Comparison of ENCODE assay signal across 1 cellular context in genomic region chr16:30997000-30997886, GRCh38.
TF ChIP-seq lines count a peak whose summit lies in the region.

No MANE protein-coding gene starts in this region.

TF ChIP-seq in K562, 482 proteins besides CTCF, POLR2A, EP300 and RAD21 (continues in another document):
- peak; percentile 15 to 41 for TF ChIP-seq E2F6 (IDR thresholded peaks at IDR 0.05; ENCODE audit: borderline replicate concordance in 1 of 2, extremely low read depth in 1 of 2, insufficient read depth in 1 of 2, insufficient read length in 1 of 2, low read depth in 1 of 2, low read length in 1 of 2, poor library complexity in 1 of 2, severe bottlenecking in 1 of 2)
- TF ChIP-seq, protein P1, sequence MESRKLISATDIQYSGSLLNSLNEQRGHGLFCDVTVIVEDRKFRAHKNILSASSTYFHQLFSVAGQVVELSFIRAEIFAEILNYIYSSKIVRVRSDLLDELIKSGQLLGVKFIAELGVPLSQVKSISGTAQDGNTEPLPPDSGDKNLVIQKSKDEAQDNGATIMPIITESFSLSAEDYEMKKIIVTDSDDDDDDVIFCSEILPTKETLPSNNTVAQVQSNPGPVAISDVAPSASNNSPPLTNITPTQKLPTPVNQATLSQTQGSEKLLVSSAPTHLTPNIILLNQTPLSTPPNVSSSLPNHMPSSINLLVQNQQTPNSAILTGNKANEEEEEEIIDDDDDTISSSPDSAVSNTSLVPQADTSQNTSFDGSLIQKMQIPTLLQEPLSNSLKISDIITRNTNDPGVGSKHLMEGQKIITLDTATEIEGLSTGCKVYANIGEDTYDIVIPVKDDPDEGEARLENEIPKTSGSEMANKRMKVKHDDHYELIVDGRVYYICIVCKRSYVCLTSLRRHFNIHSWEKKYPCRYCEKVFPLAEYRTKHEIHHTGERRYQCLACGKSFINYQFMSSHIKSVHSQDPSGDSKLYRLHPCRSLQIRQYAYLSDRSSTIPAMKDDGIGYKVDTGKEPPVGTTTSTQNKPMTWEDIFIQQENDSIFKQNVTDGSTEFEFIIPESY (CRISPR knock-in tag; IDR thresholded peaks at IDR 0.05), result no peak
- TF ChIP-seq, protein P2, sequence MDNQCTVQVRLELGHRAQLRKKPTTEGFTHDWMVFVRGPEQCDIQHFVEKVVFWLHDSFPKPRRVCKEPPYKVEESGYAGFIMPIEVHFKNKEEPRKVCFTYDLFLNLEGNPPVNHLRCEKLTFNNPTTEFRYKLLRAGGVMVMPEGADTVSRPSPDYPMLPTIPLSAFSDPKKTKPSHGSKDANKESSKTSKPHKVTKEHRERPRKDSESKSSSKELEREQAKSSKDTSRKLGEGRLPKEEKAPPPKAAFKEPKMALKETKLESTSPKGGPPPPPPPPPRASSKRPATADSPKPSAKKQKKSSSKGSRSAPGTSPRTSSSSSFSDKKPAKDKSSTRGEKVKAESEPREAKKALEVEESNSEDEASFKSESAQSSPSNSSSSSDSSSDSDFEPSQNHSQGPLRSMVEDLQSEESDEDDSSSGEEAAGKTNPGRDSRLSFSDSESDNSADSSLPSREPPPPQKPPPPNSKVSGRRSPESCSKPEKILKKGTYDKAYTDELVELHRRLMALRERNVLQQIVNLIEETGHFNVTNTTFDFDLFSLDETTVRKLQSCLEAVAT (IDR thresholded peaks at IDR 0.05), result peak; percentile 35 to 63; a peak in 1 of 4 replicates
- TF ChIP-seq BRD9 (IDR thresholded peaks at IDR 0.05; ENCODE audit: low read depth, partially characterized antibody), result peak; percentile 52
- TF ChIP-seq ZNF717 (CRISPR knock-in tag; IDR thresholded peaks at IDR 0.05), result no peak
- peak; percentile 70; the same call in 1 of the 2 replicates for TF ChIP-seq HLTF (IDR thresholded peaks at IDR 0.05)
- TF ChIP-seq RBM25 (IDR thresholded peaks at IDR 0.05; ENCODE audit: low read depth, low read length, severe bottlenecking), result no peak
- peak; percentile 84 for TF ChIP-seq POLR2AphosphoS5 (IDR thresholded peaks at IDR 0.05; ENCODE audit: control insufficient read depth, insufficient read depth, low read depth, low read length)
- TF ChIP-seq ZBTB49 (CRISPR knock-in tag; IDR thresholded peaks at IDR 0.05; ENCODE audit: borderline replicate concordance), result no peak
- no peak for TF ChIP-seq FOXK1 (CRISPR knock-in tag; IDR thresholded peaks at IDR 0.05; ENCODE audit: borderline replicate concordance)
- TF ChIP-seq, protein P3, sequence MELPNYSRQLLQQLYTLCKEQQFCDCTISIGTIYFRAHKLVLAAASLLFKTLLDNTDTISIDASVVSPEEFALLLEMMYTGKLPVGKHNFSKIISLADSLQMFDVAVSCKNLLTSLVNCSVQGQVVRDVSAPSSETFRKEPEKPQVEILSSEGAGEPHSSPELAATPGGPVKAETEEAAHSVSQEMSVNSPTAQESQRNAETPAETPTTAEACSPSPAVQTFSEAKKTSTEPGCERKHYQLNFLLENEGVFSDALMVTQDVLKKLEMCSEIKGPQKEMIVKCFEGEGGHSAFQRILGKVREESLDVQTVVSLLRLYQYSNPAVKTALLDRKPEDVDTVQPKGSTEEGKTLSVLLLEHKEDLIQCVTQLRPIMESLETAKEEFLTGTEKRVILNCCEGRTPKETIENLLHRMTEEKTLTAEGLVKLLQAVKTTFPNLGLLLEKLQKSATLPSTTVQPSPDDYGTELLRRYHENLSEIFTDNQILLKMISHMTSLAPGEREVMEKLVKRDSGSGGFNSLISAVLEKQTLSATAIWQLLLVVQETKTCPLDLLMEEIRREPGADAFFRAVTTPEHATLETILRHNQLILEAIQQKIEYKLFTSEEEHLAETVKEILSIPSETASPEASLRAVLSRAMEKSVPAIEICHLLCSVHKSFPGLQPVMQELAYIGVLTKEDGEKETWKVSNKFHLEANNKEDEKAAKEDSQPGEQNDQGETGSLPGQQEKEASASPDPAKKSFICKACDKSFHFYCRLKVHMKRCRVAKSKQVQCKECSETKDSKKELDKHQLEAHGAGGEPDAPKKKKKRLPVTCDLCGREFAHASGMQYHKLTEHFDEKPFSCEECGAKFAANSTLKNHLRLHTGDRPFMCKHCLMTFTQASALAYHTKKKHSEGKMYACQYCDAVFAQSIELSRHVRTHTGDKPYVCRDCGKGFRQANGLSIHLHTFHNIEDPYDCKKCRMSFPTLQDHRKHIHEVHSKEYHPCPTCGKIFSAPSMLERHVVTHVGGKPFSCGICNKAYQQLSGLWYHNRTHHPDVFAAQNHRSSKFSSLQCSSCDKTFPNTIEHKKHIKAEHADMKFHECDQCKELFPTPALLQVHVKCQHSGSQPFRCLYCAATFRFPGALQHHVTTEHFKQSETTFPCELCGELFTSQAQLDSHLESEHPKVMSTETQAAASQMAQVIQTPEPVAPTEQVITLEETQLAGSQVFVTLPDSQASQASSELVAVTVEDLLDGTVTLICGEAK (IDR thresholded peaks at IDR 0.05), result peak; percentile 47; the same call in 1 of the 2 replicates
- TF ChIP-seq, protein P3 (CRISPR knock-in tag; IDR thresholded peaks at IDR 0.05), result no peak
- no peak for TF ChIP-seq SETDB1 (IDR thresholded peaks at IDR 0.05; ENCODE audit: low read length)
- peak; percentile 64; the same call in 1 of the 2 replicates for TF ChIP-seq PML (IDR thresholded peaks at IDR 0.05; ENCODE audit: low read length)
- no peak for TF ChIP-seq KLF16 (IDR thresholded peaks at IDR 0.05)
- no peak for TF ChIP-seq IRF9 (tag; IDR thresholded peaks at IDR 0.05)
- TF ChIP-seq EHMT2 (IDR thresholded peaks at IDR 0.05), result no peak
- TF ChIP-seq, protein P4, sequence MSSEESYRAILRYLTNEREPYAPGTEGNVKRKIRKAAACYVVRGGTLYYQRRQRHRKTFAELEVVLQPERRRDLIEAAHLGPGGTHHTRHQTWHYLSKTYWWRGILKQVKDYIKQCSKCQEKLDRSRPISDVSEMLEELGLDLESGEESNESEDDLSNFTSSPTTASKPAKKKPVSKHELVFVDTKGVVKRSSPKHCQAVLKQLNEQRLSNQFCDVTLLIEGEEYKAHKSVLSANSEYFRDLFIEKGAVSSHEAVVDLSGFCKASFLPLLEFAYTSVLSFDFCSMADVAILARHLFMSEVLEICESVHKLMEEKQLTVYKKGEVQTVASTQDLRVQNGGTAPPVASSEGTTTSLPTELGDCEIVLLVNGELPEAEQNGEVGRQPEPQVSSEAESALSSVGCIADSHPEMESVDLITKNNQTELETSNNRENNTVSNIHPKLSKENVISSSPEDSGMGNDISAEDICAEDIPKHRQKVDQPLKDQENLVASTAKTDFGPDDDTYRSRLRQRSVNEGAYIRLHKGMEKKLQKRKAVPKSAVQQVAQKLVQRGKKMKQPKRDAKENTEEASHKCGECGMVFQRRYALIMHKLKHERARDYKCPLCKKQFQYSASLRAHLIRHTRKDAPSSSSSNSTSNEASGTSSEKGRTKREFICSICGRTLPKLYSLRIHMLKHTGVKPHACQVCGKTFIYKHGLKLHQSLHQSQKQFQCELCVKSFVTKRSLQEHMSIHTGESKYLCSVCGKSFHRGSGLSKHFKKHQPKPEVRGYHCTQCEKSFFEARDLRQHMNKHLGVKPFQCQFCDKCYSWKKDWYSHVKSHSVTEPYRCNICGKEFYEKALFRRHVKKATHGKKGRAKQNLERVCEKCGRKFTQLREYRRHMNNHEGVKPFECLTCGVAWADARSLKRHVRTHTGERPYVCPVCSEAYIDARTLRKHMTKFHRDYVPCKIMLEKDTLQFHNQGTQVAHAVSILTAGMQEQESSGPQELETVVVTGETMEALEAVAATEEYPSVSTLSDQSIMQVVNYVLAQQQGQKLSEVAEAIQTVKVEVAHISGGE (CRISPR knock-in tag; IDR thresholded peaks at IDR 0.05), result peak in 1 of 3 experiments; percentile 31; a peak in 1 of 6 replicates
- TF ChIP-seq ZNF263 (CRISPR knock-in tag; IDR thresholded peaks at IDR 0.05; ENCODE audit: borderline replicate concordance), result no peak
- TF ChIP-seq SMARCE1 (IDR thresholded peaks at IDR 0.05), result 0 out of 2 replicates have a peak, but pooled peaks have one; percentile 20
- no peak for TF ChIP-seq SRSF1 (IDR thresholded peaks at IDR 0.05; ENCODE audit: low read depth, low read length)
- no peak for TF ChIP-seq ZNF347 (CRISPR knock-in tag; IDR thresholded peaks at IDR 0.05; ENCODE audit: low read depth)
- TF ChIP-seq SRF (CRISPR knock-in tag; IDR thresholded peaks at IDR 0.05), result peak in 1 of 2 experiments; percentile 76; a peak in 2 of 4 replicates
- TF ChIP-seq ZNF280B (CRISPR knock-in tag; IDR thresholded peaks at IDR 0.05), result no peak
- TF ChIP-seq, protein P5, sequence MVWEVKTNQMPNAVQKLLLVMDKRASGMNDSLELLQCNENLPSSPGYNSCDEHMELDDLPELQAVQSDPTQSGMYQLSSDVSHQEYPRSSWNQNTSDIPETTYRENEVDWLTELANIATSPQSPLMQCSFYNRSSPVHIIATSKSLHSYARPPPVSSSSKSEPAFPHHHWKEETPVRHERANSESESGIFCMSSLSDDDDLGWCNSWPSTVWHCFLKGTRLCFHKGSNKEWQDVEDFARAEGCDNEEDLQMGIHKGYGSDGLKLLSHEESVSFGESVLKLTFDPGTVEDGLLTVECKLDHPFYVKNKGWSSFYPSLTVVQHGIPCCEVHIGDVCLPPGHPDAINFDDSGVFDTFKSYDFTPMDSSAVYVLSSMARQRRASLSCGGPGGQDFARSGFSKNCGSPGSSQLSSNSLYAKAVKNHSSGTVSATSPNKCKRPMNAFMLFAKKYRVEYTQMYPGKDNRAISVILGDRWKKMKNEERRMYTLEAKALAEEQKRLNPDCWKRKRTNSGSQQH (CRISPR knock-in tag; IDR thresholded peaks at IDR 0.05), result 0 out of 2 replicates have a peak, but pooled peaks have one; percentile 50
- no peak for TF ChIP-seq ZNF133 (CRISPR knock-in tag; IDR thresholded peaks at IDR 0.05)
- no peak for TF ChIP-seq MLX (CRISPR knock-in tag; conservative IDR thresholded peaks at IDR 0.05)
- TF ChIP-seq SLC30A9 (CRISPR knock-in tag; IDR thresholded peaks at IDR 0.05), result no peak
- 0 out of 2 replicates have a peak, but pooled peaks have one; percentile 14 for TF ChIP-seq HDAC2 (IDR thresholded peaks at IDR 0.05)
- no peak for TF ChIP-seq CEBPB (tag; IDR thresholded peaks at IDR 0.05)
